14 cellular contexts compared by ENCODE assay signal in the genomic region with DNA sequence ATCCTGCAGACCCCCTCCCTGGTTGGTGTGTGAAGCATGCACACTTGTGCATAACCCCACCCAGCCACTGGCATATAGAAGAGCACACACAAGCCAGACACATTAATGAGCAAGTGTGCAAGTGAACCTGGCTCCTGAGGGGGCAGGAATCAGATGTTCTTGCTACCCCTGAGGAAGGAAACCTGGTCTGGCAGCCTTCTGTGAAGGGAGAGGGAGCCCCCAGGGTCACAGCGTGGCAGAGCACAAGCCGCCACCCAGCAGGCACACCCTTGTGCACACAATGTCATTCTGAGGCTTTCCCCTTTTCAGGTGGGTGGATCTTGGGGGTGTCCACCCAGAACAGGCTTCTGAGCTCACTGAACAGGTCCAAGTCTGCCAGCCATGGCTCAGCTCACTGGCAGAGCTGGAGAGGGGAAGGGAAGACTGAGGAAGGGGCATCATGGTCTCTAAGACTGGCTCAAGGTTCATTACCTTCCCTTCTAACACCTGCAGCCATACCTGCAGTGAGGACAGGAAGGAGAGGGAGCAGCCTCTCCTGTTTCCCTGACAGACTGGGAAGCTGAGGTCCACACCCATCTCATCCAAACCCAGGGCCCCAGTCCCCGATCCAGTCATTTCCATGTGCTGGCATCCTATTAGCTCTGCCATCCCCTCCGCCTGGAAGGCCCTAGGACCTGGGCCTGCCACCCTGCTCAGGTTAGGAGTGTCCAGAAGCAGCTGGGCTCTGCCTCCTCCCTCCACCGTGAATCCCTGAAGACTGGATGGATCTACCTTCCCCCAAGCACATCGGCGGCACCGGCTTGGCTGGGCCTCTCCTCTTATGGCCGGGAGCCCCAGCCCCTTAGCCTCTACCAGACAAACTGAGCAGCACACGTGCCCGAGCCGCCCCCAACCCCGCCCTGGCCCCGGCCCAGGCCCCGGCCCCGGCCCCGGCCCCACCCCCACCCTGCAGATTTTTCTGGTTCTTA. TPM values are rescaled to one million over a fixed set of nuclear protein-coding genes. Genes with fewer than 3 reads are reported as not detected.
DNase-seq lines count a peak whose midpoint lies in the region; ATAC-seq, FAIRE-seq and TF ChIP-seq lines count a peak whose summit lies in the region.
"Had no signal": no experiment of that assay in that cellular context is flagged by ENCODE, and none has a peak within 500 bp of the region (broad histone marks: within the 10 kb centered on the region; RNA-seq: fewer than 3 reads in every experiment).

No MANE protein-coding gene starts in this region.

- H3K27me3 Mint-ChIP-seq in Caco-2 (ENCODE audit: insufficient read depth, unreplicated experiment) (no peaks in the 10 kb centered on the region), neural crest cell (ENCODE audit: low read depth) (peaks cover 2% of the 10 kb centered on the region)

- POLR2A ChIA-PET in Caco-2 (lab: Charles Lee) (no interaction called here), H1 (lab: Charles Lee; ENCODE audit: partially characterized antibody) (interaction anchor here (0.7 to 11.1 kb wide), 11 partner anchors 13 to 98 kb away, joined by 3 to 133 read pairs (median 19); a partner anchor contains a TSS)

- no peaks in the 10 kb centered on the region for H3K9me3 ChIP-seq in Caco-2
- no peaks in the 10 kb centered on the region for H3K9me3 ChIP-seq in H1 (ENCODE audit: insufficient read depth in 2 of 2, low read depth in 1 of 2, low read length in 1 of 2)

- H3K4me1 ChIP-seq in Caco-2 (peaks cover 49% of the 10 kb centered on the region), H1 (replicated peaks in 1 of 4; ENCODE audit: control insufficient read depth in 3 of 4, insufficient read depth in 4 of 4, low read length in 3 of 4) (peaks cover 4 to 32% (median 23%) of the 10 kb centered on the region in 4 experiments)

- H3K36me3 ChIP-seq in Caco-2 (ENCODE audit: control insufficient read depth, insufficient read depth, low read length) (no peaks in the 10 kb centered on the region; the same call in 1 of the 2 replicates), H7 (replicated peaks; ENCODE audit: control insufficient read depth, insufficient read depth, low read length) (no peaks in the 10 kb centered on the region; the same call in 1 of the 2 replicates), H1 (ENCODE audit: control insufficient read depth in 2 of 4, insufficient read depth in 4 of 4, low read length in 3 of 4) (peaks cover 0 to 10% (median 5%) of the 10 kb centered on the region in 4 experiments; a peak in 7 of 8 replicates)

- H3K27me3 ChIP-seq in Caco-2 (replicated peaks; ENCODE audit: control insufficient read depth, insufficient read depth, low read length): no peaks in the 10 kb centered on the region
- H3K27me3 ChIP-seq in H7 (ENCODE audit: control insufficient read depth, insufficient read depth, low read length): no peaks in the 10 kb centered on the region
- no peaks in the 10 kb centered on the region for H3K27me3 ChIP-seq in H1 (replicated peaks in 1 of 4; ENCODE audit: control insufficient read depth in 3 of 4, extremely low read depth in 1 of 4, insufficient read depth in 3 of 4, low read length in 3 of 4)
- H3K27me3 ChIP-seq: foreskin keratinocyte had no signal

- WGBS in H1 (ENCODE audit: extremely low coverage in 1 of 2, insufficient coverage in 1 of 2, insufficient read length in 1 of 2, insufficient replicate concordance in 2 of 2, low coverage in 1 of 2, low lambda C conversion rate in 2 of 2, missing lambda C conversion rate in 1 of 2), 2 experiments: 82% methylated on average over 4 of the region's 17 CpGs; no CpG with 5 or more reads in 1 of the 2 experiments

- TF ChIP-seq EP300 in H1 (IDR thresholded peaks at IDR 0.05; ENCODE audit: borderline replicate concordance in 1 of 2, low read depth in 2 of 2, low read length in 2 of 2): no peak

- no peaks in the 10 kb centered on the region for H3K79me2 ChIP-seq in H1 (ENCODE audit: control insufficient read depth in 1 of 2, insufficient read depth in 2 of 2, low read length in 2 of 2)

- BruUV-seq in Caco-2 (replicated peaks; lab: Mats Ljungman, UMichigan): no TSS peak

- H2BK20ac ChIP-seq in H1 (ENCODE audit: low read length): peak overlapping the region; percentile 43; the same call in 1 of the 2 replicates

- H2BK120ac ChIP-seq in H1 (replicated peaks; ENCODE audit: low read depth, low read length): peak overlapping the region; percentile 41

- H3K4ac ChIP-seq in H1 (replicated peaks; ENCODE audit: insufficient read length, low read depth, low read length): no peak overlapping the region

- H3K14ac ChIP-seq in H1 (ENCODE audit: insufficient read length): no peak overlapping the region

- H4K8ac ChIP-seq in H1 (ENCODE audit: extremely low read depth, insufficient read depth, low read length): no peak overlapping the region

- peak overlapping the region; percentile 22 for H4K91ac ChIP-seq in H1 (replicated peaks; ENCODE audit: insufficient read length, low read length)

- no peak overlapping the region; the same call in none of the 2 replicates for H3K18ac ChIP-seq in H1 (ENCODE audit: extremely low read depth, low read length)

- H3K23ac ChIP-seq in H1 (ENCODE audit: insufficient read length): no peak overlapping the region

- TF ChIP-seq POLR2A in H1 (IDR thresholded peaks at IDR 0.05; ENCODE audit: control extremely low read depth in 1 of 2, low read depth in 2 of 2, low read length in 2 of 2): no peak

- H3K9me3 Mint-ChIP-seq in Caco-2 (ENCODE audit: unreplicated experiment): no peaks in the 10 kb centered on the region
- no peaks in the 10 kb centered on the region for H3K9me3 Mint-ChIP-seq in neural crest cell
- H3K9me3 Mint-ChIP-seq: activated naive CD4-positive, alpha-beta T cell treated with anti-CD3 and anti-CD28 coated beads, Interleukin-2, amount 10 ng/mL, durations not matched to agents 7 days and 5 days had no signal

- H3K9ac ChIP-seq in H1 (replicated peaks in 1 of 4; ENCODE audit: extremely low read depth in 1 of 4, low read depth in 3 of 4, low read length in 3 of 4): no peak overlapping the region

- peak overlapping the region; percentile 71 for H2BK5ac ChIP-seq in H1 (ENCODE audit: low read depth, low read length)

- intact Hi-C loops in Caco-2 (cut with micrococcal nuclease; ENCODE audit: unreplicated experiment): no loop called here

- no peak overlapping the region for H2BK12ac ChIP-seq in H1 (ENCODE audit: low read depth, low read length)

- no peak overlapping the region for H3K4me3 Mint-ChIP-seq in Caco-2 (ENCODE audit: unreplicated experiment)
- peak overlapping the region; percentile 44 for H3K4me3 Mint-ChIP-seq in neural crest cell
- H3K4me3 Mint-ChIP-seq: activated naive CD4-positive, alpha-beta T cell treated with anti-CD3 and anti-CD28 coated beads, Interleukin-2, amount 10 ng/mL, durations not matched to agents 7 days and 5 days had no signal

- CTCF ChIA-PET in Caco-2 (lab: Charles Lee): interaction anchor here (1.0 kb wide), 1 partner anchor 102 kb away, joined by 3 read pairs; no protein-coding TSS in a partner anchor
- CTCF ChIA-PET in H1 (lab: Charles Lee; ENCODE audit: partially characterized antibody): interaction anchor here (0.6 to 20.9 kb wide), 19 partner anchors 8 to 123 kb away, joined by 3 to 591 read pairs (median 9); a partner anchor contains a TSS

- no peak overlapping the region for H2AFZ ChIP-seq in H1 (ENCODE audit: low read length)

- H3K23me2 ChIP-seq in H1 (ENCODE audit: low read depth, low read length): no peaks in the 10 kb centered on the region

- H3K4me1 Mint-ChIP-seq in Caco-2 (ENCODE audit: low read depth, unreplicated experiment): peaks cover 33% of the 10 kb centered on the region
- peaks cover 9% of the 10 kb centered on the region for H3K4me1 Mint-ChIP-seq in neural crest cell
- H3K4me1 Mint-ChIP-seq: activated naive CD4-positive, alpha-beta T cell treated with anti-CD3 and anti-CD28 coated beads, Interleukin-2, amount 10 ng/mL, durations not matched to agents 7 days and 5 days had no signal

- H2BK15ac ChIP-seq in H1 (ENCODE audit: low read length): peak overlapping the region; percentile 92; the same call in 1 of the 2 replicates

- H3K56ac ChIP-seq in H1 (replicated peaks; ENCODE audit: insufficient read length, low read depth, low read length): peak overlapping the region; percentile 60

- H4K20me1 ChIP-seq in H1 (replicated peaks in 1 of 2; ENCODE audit: control insufficient read depth in 1 of 2, insufficient read depth in 2 of 2, low read length in 2 of 2): peaks cover 2 to 8% of the 10 kb centered on the region in 2 experiments

- DNase-seq in Caco-2 (peak in 1 of 2 experiments; percentile 39), H7 (peak; percentile 72), H1 (ENCODE audit: low read depth in 1 of 2, low spot score in 2 of 2) (no peak), neural crest cell (ENCODE audit: low read depth, low spot score) (no peak), NCI-H2171 treated with DMSO at 0.1 percent for 48 hours (lab: John Stamatoyannopoulos, UW) (no peak), T-helper 1 cell (no peak)
- DNase-seq: effector memory CD4-positive, alpha-beta T cell; foreskin keratinocyte; MM.1S; NCI-H2107; stimulated activated CD4-positive, alpha-beta T cell treated with anti-CD3 and anti-CD28 coated beads, Interleukin-15, amount 100 ng/mL, for 24 hours had no signal

- H2AK5ac ChIP-seq in H1 (ENCODE audit: low read depth, low read length): peak overlapping the region; percentile 80; the same call in 1 of the 2 replicates

- H3K27ac ChIP-seq in H1 (ENCODE audit: low read depth, low read length): no peak overlapping the region
- H3K27ac ChIP-seq: foreskin keratinocyte had no signal

- peak overlapping the region; percentile 13 for H3K27ac Mint-ChIP-seq in Caco-2 (ENCODE audit: unreplicated experiment)
- H3K27ac Mint-ChIP-seq in neural crest cell (ENCODE audit: unreplicated experiment): no peak overlapping the region
- H3K27ac Mint-ChIP-seq: activated naive CD4-positive, alpha-beta T cell treated with anti-CD3 and anti-CD28 coated beads, Interleukin-2, amount 10 ng/mL, durations not matched to agents 7 days and 5 days had no signal

- no peak overlapping the region for H3K4me2 ChIP-seq in H1 (ENCODE audit: insufficient read depth in 1 of 2, low read depth in 2 of 2, low read length in 2 of 2)

- TF ChIP-seq CTCF in Caco-2 (IDR thresholded peaks at IDR 0.05; ENCODE audit: insufficient read depth in 1 of 2, low read depth in 1 of 2, low read length in 1 of 2, severe bottlenecking in 1 of 2, unreplicated experiment in 1 of 2) (no peak), H1 (IDR thresholded peaks at IDR 0.05; ENCODE audit: control extremely low read depth in 1 of 3, insufficient read depth in 1 of 3, low read depth in 1 of 3, low read length in 3 of 3) (no peak), neural crest cell (conservative IDR thresholded peaks at IDR 0.05) (no peak)

- no peaks in the 10 kb centered on the region for H3K79me1 ChIP-seq in H1 (ENCODE audit: low read depth, low read length)

- H3K4me3 ChIP-seq in Caco-2 (ENCODE audit: low read depth, low read length): no peak overlapping the region
- no peak overlapping the region for H3K4me3 ChIP-seq in H7 (ENCODE audit: insufficient read depth, low read depth, low read length)
- H3K4me3 ChIP-seq in H1 (ENCODE audit: extremely low read depth in 1 of 4, insufficient read depth in 2 of 4, low read depth in 3 of 4, low read length in 4 of 4): no peak overlapping the region

- H4K5ac ChIP-seq in H1 (ENCODE audit: insufficient read length, low read depth, low read length): no peak overlapping the region

- FAIRE-seq in H1 (lab: Jason Lieb, UNC): no peak

- H3K36me3 Mint-ChIP-seq in Caco-2 (ENCODE audit: insufficient read depth, unreplicated experiment) (peaks cover 59% of the 10 kb centered on the region), neural crest cell (ENCODE audit: low read depth) (no peaks in the 10 kb centered on the region)

- TF ChIP-seq RAD21 in H1 (IDR thresholded peaks at IDR 0.05 in 1 of 2, conservative IDR thresholded peaks at IDR 0.05 in 1 of 2; ENCODE audit: low read depth in 2 of 2, low read length in 2 of 2): no peak

- no peak for ATAC-seq in HG03442 (IDR thresholded peaks at IDR 0.05; ENCODE audit: unreplicated experiment)
- no peak for ATAC-seq in GM18870 (IDR thresholded peaks at IDR 0.05; ENCODE audit: unreplicated experiment)
- ATAC-seq: foreskin keratinocyte had no signal

RNA-seq across cellular contexts. Expression of a gene that starts 31.4 kb away (rescaled TPM):
- total RNA-seq in Caco-2 (2022) (11.3 and 16.5 TPM in 2 replicates), neural crest cell (4.2 and 5.8 TPM in 2 replicates)
- 40.5 and 44.5 TPM in 2 replicates for total RNA-seq in H7 (2014; rRNA removed; shearing (Covaris generic))
- total RNA-seq in H1 (2021; fragmentation: NEBNext Ultra II Directional; extraction: Animal tissue kit (Norgen Biotek cat#: 25700)): 37.0 and 39.6 TPM in 2 replicates
- polyA plus RNA-seq in H1 (2011; rRNA removed): 20.3 and 36.0 TPM in 2 replicates
- polyA plus RNA-seq in H1 (2011; cell fraction: cytosol; rRNA removed): 21.2 TPM
- polyA plus RNA-seq in H1 (2011; cell fraction: nucleus; rRNA removed): 58.6 TPM
- 15.9 to 32.4 TPM (median 29.9 TPM) in 4 replicates for polyA plus RNA-seq in H1 (2012, experiment 1 of 2)
- polyA plus RNA-seq in H1 (2012, experiment 2 of 2): 23.9 TPM
- polyA plus RNA-seq in H1 (2013, experiment 1 of 2): 45.3 TPM
- 41.8 TPM for polyA plus RNA-seq in H1 (2013, experiment 2 of 2)
- polyA minus RNA-seq in H1 (2011; rRNA and poly(A)+ RNA removed): 28.0 and 36.9 TPM in 2 replicates
- polyA minus RNA-seq in H1 (2011; cell fraction: cytosol; rRNA and poly(A)+ RNA removed): 35.4 TPM
- polyA minus RNA-seq in H1 (2011; cell fraction: nucleus; rRNA and poly(A)+ RNA removed): 25.2 TPM

RNA-seq across cellular contexts. Expression of a gene that starts 35.0 kb away (rescaled TPM):
- total RNA-seq in Caco-2 (2022): 145 and 166 TPM in 2 replicates
- total RNA-seq in H7 (2014; rRNA removed; shearing (Covaris generic)): 69.1 and 104 TPM in 2 replicates
- 82.7 and 83.7 TPM in 2 replicates for total RNA-seq in H1 (2021; fragmentation: NEBNext Ultra II Directional; extraction: Animal tissue kit (Norgen Biotek cat#: 25700))
- 98.8 and 144 TPM in 2 replicates for polyA plus RNA-seq in H1 (2011; rRNA removed)
- 117 TPM for polyA plus RNA-seq in H1 (2011; cell fraction: cytosol; rRNA removed)
- polyA plus RNA-seq in H1 (2011; cell fraction: nucleus; rRNA removed): 355 TPM
- 91.9 to 114 TPM (median 101 TPM) in 4 replicates for polyA plus RNA-seq in H1 (2012, experiment 1 of 2)
- polyA plus RNA-seq in H1 (2012, experiment 2 of 2): 9.8 TPM
- polyA plus RNA-seq in H1 (2013, experiment 1 of 2): 58.9 TPM
- 53.3 TPM for polyA plus RNA-seq in H1 (2013, experiment 2 of 2)
- 204 and 285 TPM in 2 replicates for polyA minus RNA-seq in H1 (2011; rRNA and poly(A)+ RNA removed)
- 101 TPM for polyA minus RNA-seq in H1 (2011; cell fraction: cytosol; rRNA and poly(A)+ RNA removed)
- 187 TPM for polyA minus RNA-seq in H1 (2011; cell fraction: nucleus; rRNA and poly(A)+ RNA removed)
- total RNA-seq in neural crest cell: 193 and 213 TPM in 2 replicates
